In the genomic region with DNA sequence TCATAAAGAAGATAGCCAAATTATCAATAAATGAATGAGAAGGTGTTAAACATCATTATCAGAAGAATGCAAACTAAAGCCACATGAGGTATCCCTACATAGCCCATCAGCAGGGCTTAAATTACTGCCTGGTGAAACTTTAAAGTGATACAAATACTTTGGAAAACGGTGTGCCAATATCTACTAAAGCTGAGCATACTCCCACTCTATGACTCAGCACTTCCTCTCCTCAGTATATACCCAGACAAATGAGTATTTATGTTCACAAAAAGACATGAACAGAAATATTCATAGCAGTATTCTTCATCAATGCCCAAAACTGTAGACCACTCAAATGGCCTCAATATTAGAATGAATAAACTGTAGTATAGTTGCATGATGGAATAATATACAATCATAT, we compare ENCODE assay signal across 21 cellular contexts.
A peak's percentile ranks its signal among the peaks of the same experiment; 100 is the strongest.
DNase-seq lines count a peak whose midpoint lies in the region; FAIRE-seq and TF ChIP-seq lines count a peak whose summit lies in the region.
"Had no signal": no experiment of that assay in that cellular context is flagged by ENCODE, and none has a peak within 500 bp of the region (broad histone marks: within the 10 kb centered on the region; RNA-seq: fewer than 3 reads in every experiment).

No MANE protein-coding gene starts in this region.

- POLR2A ChIA-PET in MCF 10A (lab: Yijun Ruan, JAX) (interaction anchor here (0.6 to 1.5 kb wide), 4 partner anchors 9 to 833 kb away, joined by 3 to 4 read pairs (median 3); no protein-coding TSS in a partner anchor), endothelial cell of umbilical vein (lab: Charles Lee) (no interaction called here)

- H3K4me1 ChIP-seq in breast epithelium, result no peaks in the 10 kb centered on the region
- H3K4me1 ChIP-seq in endothelial cell of umbilical vein (ENCODE audit: control insufficient read depth, extremely low read depth, insufficient read depth, low read length), result no peaks in the 10 kb centered on the region
- no peaks in the 10 kb centered on the region for H3K4me1 ChIP-seq in uterus
- H3K4me1 ChIP-seq: thyroid gland had no signal

- no peaks in the 10 kb centered on the region for H3K27me3 Mint-ChIP-seq in MCF 10A (ENCODE audit: insufficient read depth, unreplicated experiment)
- H3K27me3 Mint-ChIP-seq: activated CD4-positive, alpha-beta T cell treated with anti-CD3 and anti-CD28 coated beads, Interleukin-2, amount 10 ng/mL, durations not matched to agents 24 days and 14 days had no signal

- no peaks in the 10 kb centered on the region for H3K9me3 Mint-ChIP-seq in MCF 10A (ENCODE audit: unreplicated experiment)

- H3K27me3 ChIP-seq in breast epithelium (no peaks in the 10 kb centered on the region), endothelial cell of umbilical vein (ENCODE audit: control insufficient read depth in 2 of 2, insufficient read depth in 2 of 2, low read length in 2 of 2) (no peaks in the 10 kb centered on the region), uterus (no peaks in the 10 kb centered on the region)
- H3K27me3 ChIP-seq: thyroid gland had no signal

- TF ChIP-seq POLR2A in breast epithelium (IDR thresholded peaks at IDR 0.05) (no peak), endothelial cell of umbilical vein (IDR thresholded peaks at IDR 0.05; ENCODE audit: low read depth, low read length) (no peak), uterus (IDR thresholded peaks at IDR 0.05) (no peak)

- H3K9me1 ChIP-seq in endothelial cell of umbilical vein (replicated peaks; ENCODE audit: control insufficient read depth, extremely low read depth, insufficient read depth, low read length), result no peaks in the 10 kb centered on the region

- TF ChIP-seq CTCF in MCF 10A (IDR thresholded peaks at IDR 0.05; ENCODE audit: unreplicated experiment), result no peak
- TF ChIP-seq CTCF in breast epithelium (IDR thresholded peaks at IDR 0.05), result no peak
- no peak for TF ChIP-seq CTCF in endothelial cell of umbilical vein (IDR thresholded peaks at IDR 0.05; ENCODE audit: extremely low read depth in 1 of 2, insufficient read depth in 1 of 2, low read depth in 1 of 2, low read length in 2 of 2)
- no peak for TF ChIP-seq CTCF in GM20000 (IDR thresholded peaks at IDR 0.05; ENCODE audit: extremely low read depth, missing control alignments)
- TF ChIP-seq CTCF in uterus (IDR thresholded peaks at IDR 0.05), result no peak

- H3K9ac ChIP-seq in endothelial cell of umbilical vein (replicated peaks; ENCODE audit: extremely low read depth, insufficient read depth, low read length), result no peak overlapping the region

- no peaks in the 10 kb centered on the region for H3K36me3 Mint-ChIP-seq in MCF 10A (ENCODE audit: insufficient read depth, unreplicated experiment)
- H3K36me3 Mint-ChIP-seq: brain; CD4-positive, alpha-beta memory T cell; stimulated activated effector memory CD8-positive, alpha-beta T cell treated with anti-CD3 and anti-CD28 coated beads, Interleukin-12 subunit alpha, Interleukin-12 subunit beta, amount 100 ng/mL, for 72 hours had no signal

- H4K20me1 ChIP-seq in endothelial cell of umbilical vein (replicated peaks; ENCODE audit: control insufficient read depth, extremely low read depth, insufficient read depth, low read length), result no peaks in the 10 kb centered on the region

- DNase-seq in MCF 10A (ENCODE audit: unreplicated experiment) (peak; percentile 43), breast epithelium (ENCODE audit: low spot score in 2 of 2) (no peak), RKO (ENCODE audit: low spot score) (peak; percentile 7), endothelial cell of umbilical vein (ENCODE audit: low read depth, low spot score) (peak; percentile 4), dedifferentiated amniotic fluid mesenchymal stem cell (ENCODE audit: extremely low spot score) (no peak), GM20000 (ENCODE audit: low spot score) (no peak), kidney glomerular epithelial cell (lab: John Stamatoyannopoulos, UW) (no peak), uterus (no peak)
- DNase-seq: activated CD4-positive, alpha-beta T cell treated with anti-CD3 and anti-CD28 coated beads, Interleukin-2, amount 10 ng/mL, durations not matched to agents 24 days and 14 days; activated naive CD4-positive, alpha-beta T cell treated with anti-CD3 and anti-CD28 coated beads for 36 hours; CD4-positive, alpha-beta memory T cell; left colon; midbrain; NCI-H2029 treated with DMSO at 0.1 percent for 48 hours; NCI-H524 treated with DMSO at 0.1 percent for 48 hours; stimulated activated CD4-positive, alpha-beta T cell treated with anti-CD3 and anti-CD28 coated beads, Interleukin-12 subunit alpha, Interleukin-12 subunit beta, amount 100 ng/mL, for 4 hours; thyroid gland had no signal

- H3K4me1 Mint-ChIP-seq in MCF 10A (ENCODE audit: insufficient read depth, unreplicated experiment), result peaks cover 6% of the 10 kb centered on the region
- H3K4me1 Mint-ChIP-seq: activated CD4-positive, alpha-beta T cell treated with anti-CD3 and anti-CD28 coated beads, Interleukin-2, amount 10 ng/mL, durations not matched to agents 24 days and 14 days; brain; CD4-positive, alpha-beta memory T cell; neural crest cell; stimulated activated effector memory CD8-positive, alpha-beta T cell treated with anti-CD3 and anti-CD28 coated beads, Interleukin-12 subunit alpha, Interleukin-12 subunit beta, amount 100 ng/mL, for 72 hours had no signal

- no peak overlapping the region for H3K4me3 Mint-ChIP-seq in MCF 10A (ENCODE audit: unreplicated experiment)
- H3K4me3 Mint-ChIP-seq: activated CD4-positive, alpha-beta T cell treated with anti-CD3 and anti-CD28 coated beads, Interleukin-2, amount 10 ng/mL, durations not matched to agents 24 days and 14 days; activated naive CD4-positive, alpha-beta T cell treated with anti-CD3 and anti-CD28 coated beads for 36 hours; brain; CD4-positive, alpha-beta memory T cell; neural crest cell; stimulated activated effector memory CD8-positive, alpha-beta T cell treated with anti-CD3 and anti-CD28 coated beads, Interleukin-12 subunit alpha, Interleukin-12 subunit beta, amount 100 ng/mL, for 72 hours had no signal

- H3K27ac Mint-ChIP-seq in MCF 10A (ENCODE audit: low read depth, unreplicated experiment), result no peak overlapping the region
- H3K27ac Mint-ChIP-seq: activated CD4-positive, alpha-beta T cell treated with anti-CD3 and anti-CD28 coated beads, Interleukin-2, amount 10 ng/mL, durations not matched to agents 24 days and 14 days; activated naive CD4-positive, alpha-beta T cell treated with anti-CD3 and anti-CD28 coated beads for 36 hours; brain; CD4-positive, alpha-beta memory T cell; stimulated activated effector memory CD8-positive, alpha-beta T cell treated with anti-CD3 and anti-CD28 coated beads, Interleukin-12 subunit alpha, Interleukin-12 subunit beta, amount 100 ng/mL, for 72 hours had no signal

- dilution Hi-C loops in endothelial cell of umbilical vein (cut with MboI; ENCODE audit: extremely low pct_ligation_motif_present, low sequenced_read_pairs), result no loop called here

- H3K79me2 ChIP-seq in endothelial cell of umbilical vein (ENCODE audit: control insufficient read depth, insufficient read depth, low read length), result no peaks in the 10 kb centered on the region

- no peak overlapping the region for H3K4me3 ChIP-seq in breast epithelium
- H3K4me3 ChIP-seq in endothelial cell of umbilical vein (replicated peaks in 1 of 3; ENCODE audit: insufficient read depth in 1 of 3, low read depth in 1 of 3, low read length in 3 of 3), result no peak overlapping the region
- H3K4me3 ChIP-seq in uterus, result no peak overlapping the region
- H3K4me3 ChIP-seq: thyroid gland had no signal

- CTCF ChIA-PET in MCF 10A (lab: Yijun Ruan, JAX) (interaction anchor here (0.7 kb wide), 1 partner anchor 383 kb away, joined by 3 read pairs; no protein-coding TSS in a partner anchor), endothelial cell of umbilical vein (lab: Charles Lee) (no interaction called here)

- BruUV-seq in MCF 10A (replicated peaks; lab: Mats Ljungman, UMichigan), result no TSS peak
- no TSS peak for BruUV-seq in endothelial cell of umbilical vein (replicated peaks; lab: Mats Ljungman, UMichigan)

- H2AFZ ChIP-seq in endothelial cell of umbilical vein (ENCODE audit: low read depth, low read length), result no peak overlapping the region

- H3K36me3 ChIP-seq in breast epithelium (no peaks in the 10 kb centered on the region), endothelial cell of umbilical vein (ENCODE audit: control insufficient read depth in 2 of 2, extremely low read depth in 1 of 2, insufficient read depth in 2 of 2, low read length in 2 of 2) (no peaks in the 10 kb centered on the region), uterus (no peaks in the 10 kb centered on the region)
- H3K36me3 ChIP-seq: thyroid gland had no signal

- FAIRE-seq in endothelial cell of umbilical vein (lab: Jason Lieb, UNC), result no peak

- peaks cover 0 to 7% of the 10 kb centered on the region in 2 donors for H3K9me3 ChIP-seq in breast epithelium
- no peaks in the 10 kb centered on the region for H3K9me3 ChIP-seq in endothelial cell of umbilical vein (replicated peaks; ENCODE audit: control insufficient read depth, insufficient read depth, low read length)
- no peaks in the 10 kb centered on the region for H3K9me3 ChIP-seq in uterus
- H3K9me3 ChIP-seq: thyroid gland had no signal

- H3K27ac ChIP-seq in breast epithelium (no peak overlapping the region), endothelial cell of umbilical vein (ENCODE audit: insufficient read depth, low read depth, low read length) (no peak overlapping the region), uterus (no peak overlapping the region)
- H3K27ac ChIP-seq: 22Rv1, thyroid gland had no signal

- no peak overlapping the region for H3K4me2 ChIP-seq in endothelial cell of umbilical vein (ENCODE audit: insufficient read depth, low read length)

- intact Hi-C loops in MCF 10A (cut with micrococcal nuclease) (no loop called here), breast epithelium (cut with DNase I; ENCODE audit: low total_unique reads) (no loop called here), endothelial cell of umbilical vein (cut with micrococcal nuclease) (no loop called here), uterus (cut with DNase I; ENCODE audit: low total_unique reads) (no loop called here)

TF ChIP-seq in endothelial cell of umbilical vein, 7 proteins besides CTCF, POLR2A, EP300 and RAD21:
- TF ChIP-seq MYC (IDR thresholded peaks at IDR 0.05; ENCODE audit: low read depth, low read length) (no peak), FOS (IDR thresholded peaks at IDR 0.05; ENCODE audit: borderline replicate concordance, insufficient read depth, low read length) (peak; percentile 23)

Comparison
In these comparisons a context has a peak if more than half of its experiments do, and no peak if none do; other contexts are left out.
1. DNase-seq: peak in MCF 10A (single experiment), RKO (single experiment) and endothelial cell of umbilical vein (single experiment); none in breast epithelium (0 of 2), dedifferentiated amniotic fluid mesenchymal stem cell (single experiment), GM20000 (single experiment), kidney glomerular epithelial cell (single experiment) and uterus (0 of 2).